Comparison of ENCODE assay signal across 7 cellular contexts in the genomic region with DNA sequence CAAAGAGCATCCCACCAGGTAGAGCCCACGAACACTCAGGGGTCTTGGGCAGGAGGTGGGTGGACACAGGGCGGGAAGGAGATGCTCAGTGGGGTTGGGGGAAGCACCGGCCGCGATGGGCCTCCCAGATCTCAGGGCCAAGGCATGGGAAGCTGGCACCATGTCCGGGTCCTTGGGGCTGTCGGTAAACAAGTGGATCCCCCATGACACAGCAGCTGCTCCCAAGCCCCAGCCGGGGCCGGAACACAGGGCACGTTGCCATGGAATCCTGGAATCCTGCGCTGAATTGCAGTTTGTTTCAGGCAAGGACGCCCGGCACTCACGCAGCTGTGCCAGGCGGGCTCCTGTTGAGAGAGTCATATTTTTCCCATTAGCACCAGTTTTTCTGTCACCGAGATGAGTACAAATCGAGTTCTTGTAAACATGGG. TPM values are rescaled to one million over a fixed set of nuclear protein-coding genes. Genes with fewer than 3 reads are reported as not detected.
DNase-seq lines count a peak whose midpoint lies in the region; ATAC-seq and TF ChIP-seq lines count a peak whose summit lies in the region.

No MANE protein-coding gene starts in this region.

- no peaks in the 10 kb centered on the region for H3K27me3 ChIP-seq in stomach smooth muscle (ENCODE audit: control insufficient read depth in 1 of 2, insufficient read depth in 2 of 2, low read length in 2 of 2)

- ATAC-seq in activated B cell treated with CpG ODN at 0.5 μM for 24 hours (ENCODE audit: low read depth) (no peak), HG02840 (IDR thresholded peaks at IDR 0.05; ENCODE audit: low FRiP score, unreplicated experiment) (no peak), GM21619 (IDR thresholded peaks at IDR 0.05; ENCODE audit: unreplicated experiment) (no peak)

- peak overlapping the region; percentile 41 for H3K27ac ChIP-seq in stomach smooth muscle (ENCODE audit: low read length)

- peaks cover 34% of the 10 kb centered on the region for H3K4me1 ChIP-seq in stomach smooth muscle (ENCODE audit: control insufficient read depth, insufficient read depth, low read length)

- DNase-seq in NCI-H1092 (lab: John Stamatoyannopoulos, UW) (peak; percentile 70), activated B cell treated with CpG ODN at 0.5 μM for 24 hours (no peak), hippocampal formation (lab: John Stamatoyannopoulos, UW) (peak; percentile 63 to 74), NCI-H2196 (lab: John Stamatoyannopoulos, UW; ENCODE audit: unreplicated experiment) (no peak)

- H3K9ac ChIP-seq in stomach smooth muscle (ENCODE audit: low read length in 2 of 2): peak overlapping the region; percentile 42

- H3K36me3 ChIP-seq in stomach smooth muscle (ENCODE audit: control insufficient read depth in 2 of 2, insufficient read depth in 2 of 2, low read length in 2 of 2): peaks cover 0 to 3% of the 10 kb centered on the region in 2 donors

- peaks cover 19% of the 10 kb centered on the region for H3K4me1 Mint-ChIP-seq in activated B cell treated with CpG ODN at 0.5 μM for 24 hours

- H3K27me3 Mint-ChIP-seq in activated B cell treated with CpG ODN at 0.5 μM for 24 hours: peaks cover 2% of the 10 kb centered on the region

- intact Hi-C loops in activated B cell treated with CpG ODN at 0.5 μM for 24 hours (cut with micrococcal nuclease): no loop called here

- no peaks in the 10 kb centered on the region for H3K9me3 ChIP-seq in stomach smooth muscle (ENCODE audit: control insufficient read depth in 2 of 2, low read length in 2 of 2)

- peak overlapping the region in 1 of 2 donors; percentile 47 for H3K4me3 ChIP-seq in stomach smooth muscle (ENCODE audit: low read length in 2 of 2)

- CTCF ChIA-PET in activated B cell treated with CpG ODN at 0.5 μM for 24 hours (lab: Charles Lee): interaction anchor here (2.9 to 4.5 kb wide), 2 partner anchors 104 to 542 kb away, joined by 36 to 52 read pairs; no protein-coding TSS in a partner anchor

- H3K9me3 Mint-ChIP-seq in activated B cell treated with CpG ODN at 0.5 μM for 24 hours: no peaks in the 10 kb centered on the region

- POLR2A ChIA-PET in activated B cell treated with CpG ODN at 0.5 μM for 24 hours (lab: Charles Lee): no interaction called here

- no peak overlapping the region for H3K4me3 Mint-ChIP-seq in activated B cell treated with CpG ODN at 0.5 μM for 24 hours

- TF ChIP-seq CTCF in activated B cell treated with CpG ODN at 0.5 μM for 24 hours (IDR thresholded peaks at IDR 0.05): no peak

- peak overlapping the region; percentile 56 for H3K27ac Mint-ChIP-seq in activated B cell treated with CpG ODN at 0.5 μM for 24 hours

- H3K36me3 Mint-ChIP-seq in activated B cell treated with CpG ODN at 0.5 μM for 24 hours (ENCODE audit: low read depth): peaks cover 17% of the 10 kb centered on the region

RNA-seq across cellular contexts. Expression of gene CHMP6, which starts 23.0 kb away (rescaled TPM):
- 35.1 and 36.6 TPM in 2 replicates for total RNA-seq in activated B cell treated with CpG ODN at 0.5 μM for 24 hours

Comparison
In these comparisons a context has a peak if more than half of its experiments do, and no peak if none do; other contexts are left out.
1. DNase-seq: peak in NCI-H1092 (single experiment) and hippocampal formation (2 of 2); none in activated B cell treated with CpG ODN at 0.5 μM for 24 hours (single experiment) and NCI-H2196 (single experiment).